23 cellular contexts compared by ENCODE assay signal in the genomic region with DNA sequence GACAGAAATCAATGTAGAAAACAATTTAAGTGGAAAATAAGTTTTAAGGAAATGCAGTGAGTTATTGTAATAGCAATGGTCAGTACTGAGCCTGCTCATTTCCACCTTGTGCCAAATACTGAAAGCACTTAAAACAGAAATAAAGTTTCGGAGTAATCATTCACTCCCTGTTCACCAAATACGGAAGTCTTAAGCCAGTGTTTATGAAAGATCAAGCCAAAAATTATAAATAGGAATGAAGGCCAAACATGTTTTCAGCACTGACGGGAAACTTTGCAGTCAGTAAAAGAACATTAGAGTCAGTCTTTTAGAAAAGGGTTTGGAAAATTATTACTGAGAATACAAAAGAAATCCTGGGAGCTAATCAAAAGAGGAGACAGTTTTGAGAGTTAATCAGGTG.
"Had no signal": no experiment of that assay in that cellular context is flagged by ENCODE, and none has a peak within 500 bp of the region (broad histone marks: within the 10 kb centered on the region; RNA-seq: fewer than 3 reads in every experiment).

No MANE protein-coding gene starts in this region.

- ATAC-seq: activated CD4-positive, alpha-beta T cell treated with anti-CD3 and anti-CD28 coated beads for 36 hours; body of pancreas; heart left ventricle; left ventricle myocardium superior; naive thymus-derived CD4-positive, alpha-beta T cell; SK-N-SH treated with all-trans-retinoic acid at 6 μM for 48 hours; T-cell; WTC11 had no signal

- H3K27ac ChIP-seq: body of pancreas, epithelial cell of prostate, testis had no signal

- H3K36me3 Mint-ChIP-seq: activated CD4-positive, alpha-beta memory T cell treated with anti-CD3 and anti-CD28 coated beads for 36 hours; activated naive CD8-positive, alpha-beta T cell; memory B cell; naive thymus-derived CD4-positive, alpha-beta T cell; T-cell; WTC11 had no signal

- H3K9me3 Mint-ChIP-seq: activated CD4-positive, alpha-beta memory T cell treated with anti-CD3 and anti-CD28 coated beads for 36 hours; activated T-helper 1 cell treated with anti-CD3 and anti-CD28 coated beads, Interleukin-12 subunit alpha, Interleukin-12 subunit beta, Interleukin-2, Interleukin-4 antibody, amounts not matched to agents 30 ng/mL and 10 ng/mL and 1 ng/mL, durations not matched to agents 14 hours and 24 hours and 36 hours; memory B cell; stimulated activated naive CD8-positive, alpha-beta T cell treated with anti-CD3 and anti-CD28 coated beads, Interleukin-15, Interleukin-2, amounts not matched to agents 100 ng/mL and 50 ng/mL, for 24 hours; T-cell; WTC11 had no signal

- H3K27ac Mint-ChIP-seq: activated CD4-positive, alpha-beta memory T cell treated with anti-CD3 and anti-CD28 coated beads for 36 hours; activated CD4-positive, alpha-beta T cell treated with anti-CD3 and anti-CD28 coated beads for 36 hours; activated naive CD8-positive, alpha-beta T cell; activated T-helper 1 cell treated with anti-CD3 and anti-CD28 coated beads, Interleukin-12 subunit alpha, Interleukin-12 subunit beta, Interleukin-2, Interleukin-4 antibody, amounts not matched to agents 30 ng/mL and 10 ng/mL and 1 ng/mL, durations not matched to agents 14 hours and 24 hours and 36 hours; endodermal cell; memory B cell; naive thymus-derived CD4-positive, alpha-beta T cell; stimulated activated naive CD8-positive, alpha-beta T cell treated with anti-CD3 and anti-CD28 coated beads, Interleukin-15, Interleukin-2, amounts not matched to agents 100 ng/mL and 50 ng/mL, for 24 hours; T-cell; WTC11 had no signal

- H3K27me3 Mint-ChIP-seq: activated CD4-positive, alpha-beta memory T cell treated with anti-CD3 and anti-CD28 coated beads for 36 hours; activated CD4-positive, alpha-beta T cell treated with anti-CD3 and anti-CD28 coated beads for 36 hours; activated naive CD8-positive, alpha-beta T cell; memory B cell; naive thymus-derived CD4-positive, alpha-beta T cell; stimulated activated naive CD8-positive, alpha-beta T cell treated with anti-CD3 and anti-CD28 coated beads, Interleukin-15, Interleukin-2, amounts not matched to agents 100 ng/mL and 50 ng/mL, for 24 hours; T-cell had no signal

- H3K4me1 ChIP-seq: body of pancreas, testis had no signal

- H3K9me3 ChIP-seq: body of pancreas, heart left ventricle, testis had no signal

- DNase-seq: activated CD4-positive, alpha-beta memory T cell treated with anti-CD3 and anti-CD28 coated beads for 36 hours; activated CD4-positive, alpha-beta T cell treated with anti-CD3 and anti-CD28 coated beads for 36 hours; activated gamma-delta T cell treated with Interleukin-2 at 50 U/mL for 16 hours; activated T-cell treated with anti-CD3 and anti-CD28 coated beads for 4 hours; amniotic stem cell; body of pancreas; caudate nucleus; endodermal cell; heart left ventricle; kidney glomerular epithelial cell; left ventricle myocardium superior; naive thymus-derived CD4-positive, alpha-beta T cell; stimulated activated CD4-positive, alpha-beta T cell treated with anti-CD3 and anti-CD28 coated beads, Interleukin-12 subunit alpha, Interleukin-12 subunit beta, amount 100 ng/mL, for 4 hours; stimulated activated CD4-positive, alpha-beta T cell treated with anti-CD3 and anti-CD28 coated beads, Interleukin-2, amount 100 ng/mL, for 24 hours; T-cell; testis had no signal

- H3K4me3 ChIP-seq: body of pancreas, testis had no signal

- H3K4me1 Mint-ChIP-seq: activated CD4-positive, alpha-beta T cell treated with anti-CD3 and anti-CD28 coated beads for 36 hours; endodermal cell; memory B cell; naive thymus-derived CD4-positive, alpha-beta T cell; T-cell; WTC11 had no signal

- H3K36me3 ChIP-seq: heart left ventricle had no signal

- H3K27me3 ChIP-seq: body of pancreas, heart left ventricle, testis had no signal

- H3K4me3 Mint-ChIP-seq: activated CD4-positive, alpha-beta memory T cell treated with anti-CD3 and anti-CD28 coated beads for 36 hours; activated CD4-positive, alpha-beta T cell treated with anti-CD3 and anti-CD28 coated beads for 36 hours; activated naive CD8-positive, alpha-beta T cell; activated T-helper 1 cell treated with anti-CD3 and anti-CD28 coated beads, Interleukin-12 subunit alpha, Interleukin-12 subunit beta, Interleukin-2, Interleukin-4 antibody, amounts not matched to agents 30 ng/mL and 10 ng/mL and 1 ng/mL, durations not matched to agents 14 hours and 24 hours and 36 hours; endodermal cell; memory B cell; naive thymus-derived CD4-positive, alpha-beta T cell; stimulated activated naive CD8-positive, alpha-beta T cell treated with anti-CD3 and anti-CD28 coated beads, Interleukin-15, Interleukin-2, amounts not matched to agents 100 ng/mL and 50 ng/mL, for 24 hours; T-cell; WTC11 had no signal
